Comparison of ENCODE assay signal across 25 cellular contexts in genomic region chr12:33669349-33669748, GRCh38.
"Had no signal": no experiment of that assay in that cellular context is flagged by ENCODE, and none has a peak within 500 bp of the region (broad histone marks: within the 10 kb centered on the region; RNA-seq: fewer than 3 reads in every experiment).

No MANE protein-coding gene starts in this region.

- H3K4me3 ChIP-seq: left ventricle myocardium inferior, lung, psoas muscle, right atrium auricular region, right lobe of liver, stomach, testis, thyroid gland, transverse colon, upper lobe of left lung, vagina had no signal

- H3K4me1 ChIP-seq: left ventricle myocardium inferior, parathyroid adenoma, psoas muscle, right atrium auricular region, right lobe of liver, stomach, testis, thyroid gland, transverse colon, upper lobe of left lung, vagina had no signal

- H3K27ac ChIP-seq: left ventricle myocardium inferior, neutrophil, parathyroid adenoma, psoas muscle, right atrium auricular region, right lobe of liver, stomach, testis, thyroid gland, transverse colon, upper lobe of left lung, vagina had no signal

- H3K9me3 ChIP-seq: neutrophil, psoas muscle, right atrium auricular region, right lobe of liver, testis, thyroid gland, transverse colon, vagina had no signal

- H3K79me2 ChIP-seq: parathyroid adenoma had no signal

- H3K36me3 ChIP-seq: left ventricle myocardium inferior, neutrophil, right atrium auricular region, right lobe of liver, stomach, thyroid gland, transverse colon, upper lobe of left lung, vagina had no signal

- H3K27me3 ChIP-seq: neutrophil, right atrium auricular region, right lobe of liver, stomach, testis, thyroid gland, transverse colon, upper lobe of left lung, vagina had no signal

- H3K9ac ChIP-seq: parathyroid adenoma had no signal

- DNase-seq: hypothalamus; islet precursor cell; left ventricle myocardium inferior; mesendoderm; naive B cell; occipital lobe; psoas muscle; right lobe of liver; stimulated activated CD4-positive, alpha-beta T cell treated with anti-CD3 and anti-CD28 coated beads, Interleukin-12 subunit alpha, Interleukin-12 subunit beta, amount 100 ng/mL, for 4 hours; stimulated activated CD4-positive, alpha-beta T cell treated with anti-CD3 and anti-CD28 coated beads, Interleukin-15, amount 100 ng/mL, for 24 hours; stimulated activated CD4-positive, alpha-beta T cell treated with anti-CD3 and anti-CD28 coated beads, Interleukin-2, amount 100 ng/mL, for 24 hours; stimulated activated CD4-positive, alpha-beta T cell treated with anti-CD3 and anti-CD28 coated beads, Interleukin-4, amount 100 ng/mL, for 1 hour; stimulated activated naive B cell treated with anti-CD40 and anti-IgM and Interleukin-4, amounts not matched to agents 10 μg/mL and 1 μg/mL and 100 μg/mL, for 72 hours; stimulated activated naive CD8-positive, alpha-beta T cell treated with anti-CD3 and anti-CD28 coated beads, Interleukin-15, Interleukin-2, amounts not matched to agents 100 U/mL and 50 U/mL, for 24 hours; stomach; testis; thyroid gland; transverse colon; upper lobe of left lung had no signal

- H2AFZ ChIP-seq: parathyroid adenoma had no signal

- ATAC-seq: natural killer cell treated with Interleukin-12 subunit alpha and Interleukin-12 subunit beta and Interleukin-15 and Interleukin-18, amount 100 ng/mL, for 72 hours; psoas muscle; right lobe of liver; stimulated activated naive B cell treated with anti-CD40 and anti-IgM and Interleukin-4, amounts not matched to agents 10 μg/mL and 1 μg/mL and 100 μg/mL, for 72 hours; stimulated activated naive CD8-positive, alpha-beta T cell treated with anti-CD3 and anti-CD28 coated beads, Interleukin-15, Interleukin-2, amounts not matched to agents 100 U/mL and 50 U/mL, for 24 hours had no signal
